ENCODE assay signal across 1 cellular context in genomic region chr14:75864352-75864751, GRCh38.
TF ChIP-seq lines count a peak whose summit lies in the region.

No MANE protein-coding gene starts in this region.

TF ChIP-seq in SK-N-SH, 30 proteins besides CTCF, POLR2A, EP300 and RAD21 (continued from another document):
- TF ChIP-seq MAX (IDR thresholded peaks at IDR 0.05; ENCODE audit: low read depth) (no peak), GATA2 (CRISPR knock-in tag; IDR thresholded peaks at IDR 0.05) (no peak)
